Comparison of ENCODE assay signal across 8 cellular contexts in genomic region chr20:48904566-48905321, GRCh38. TPM values are rescaled to one million over a fixed set of nuclear protein-coding genes. Genes with fewer than 3 reads are reported as not detected.
DNase-seq lines count a peak whose midpoint lies in the region; ATAC-seq, FAIRE-seq and TF ChIP-seq lines count a peak whose summit lies in the region.

No MANE protein-coding gene starts in this region.

- H3K9me3 ChIP-seq in MM.1S (replicated peaks; ENCODE audit: insufficient read depth, low read length) (no peaks in the 10 kb centered on the region), T-helper 17 cell (ENCODE audit: control insufficient read depth, low read length, poor library complexity, severe bottlenecking) (no peaks in the 10 kb centered on the region), ascending aorta (no peaks in the 10 kb centered on the region), hepatocyte (ENCODE audit: low read depth) (no peaks in the 10 kb centered on the region)

- peak; percentile 74 for FAIRE-seq in G401.6 (lab: Jason Lieb, UNC)

- peak overlapping the region; percentile 49 for H3K4me3 Mint-ChIP-seq in T-helper 17 cell

- ATAC-seq in T-helper 17 cell = peak; percentile 82
- ATAC-seq in GM21515 (IDR thresholded peaks at IDR 0.05; ENCODE audit: unreplicated experiment) = no peak
- ATAC-seq in HG03432 (IDR thresholded peaks at IDR 0.05; ENCODE audit: unreplicated experiment) = no peak

- peaks cover 17% of the 10 kb centered on the region for H3K4me1 Mint-ChIP-seq in T-helper 17 cell

- H3K27ac Mint-ChIP-seq in T-helper 17 cell = peak overlapping the region; percentile 53

- H3F3A ChIP-seq in MM.1S (ENCODE audit: insufficient read depth, low read length) = no peaks in the 10 kb centered on the region

- H3K27me3 ChIP-seq in MM.1S (replicated peaks; ENCODE audit: insufficient read depth, low read length) = no peaks in the 10 kb centered on the region
- no peaks in the 10 kb centered on the region for H3K27me3 ChIP-seq in ascending aorta
- H3K27me3 ChIP-seq in hepatocyte = no peaks in the 10 kb centered on the region

- no peaks in the 10 kb centered on the region for H3K9me2 ChIP-seq in MM.1S (replicated peaks; ENCODE audit: insufficient read depth, low read length)
- H3K9me2 ChIP-seq in hepatocyte (replicated peaks; ENCODE audit: insufficient read depth) = no peaks in the 10 kb centered on the region

- DNase-seq in MM.1S = peak; percentile 73
- DNase-seq in T-helper 17 cell = peak in 2 of 3 donors; percentile 35 to 64
- peak in 1 of 2 donors; percentile 78 for DNase-seq in ascending aorta (ENCODE audit: low spot score in 2 of 2)
- peak; percentile 78 for DNase-seq in hepatocyte (ENCODE audit: low spot score)
- DNase-seq in skeletal muscle cell (ENCODE audit: low read depth) = peak; percentile 20

- no peak overlapping the region for H3K4me3 ChIP-seq in MM.1S (ENCODE audit: low read length)
- no peak overlapping the region for H3K4me3 ChIP-seq in ascending aorta
- no peak overlapping the region for H3K4me3 ChIP-seq in hepatocyte
- no peak overlapping the region for H3K4me3 ChIP-seq in skeletal muscle cell (ENCODE audit: low read depth, low read length)

- H3K27me3 Mint-ChIP-seq in T-helper 17 cell = peaks cover 2% of the 10 kb centered on the region

- no peaks in the 10 kb centered on the region for H4K20me1 ChIP-seq in MM.1S (ENCODE audit: insufficient read depth, low read length)
- H4K20me1 ChIP-seq in hepatocyte (ENCODE audit: insufficient read depth, poor library complexity, severe bottlenecking) = no peaks in the 10 kb centered on the region

- H3K4me1 ChIP-seq in MM.1S (ENCODE audit: low read length) (peaks cover 22% of the 10 kb centered on the region), ascending aorta (peaks cover 3 to 4% of the 10 kb centered on the region in 2 donors), hepatocyte (ENCODE audit: insufficient read depth) (no peaks in the 10 kb centered on the region)

- 17% methylated on average over 9 of the region's 11 CpGs for WGBS in hepatocyte (ENCODE audit: low lambda C conversion rate, missing lambda C conversion rate)

- TF ChIP-seq CTCF in MM.1S (IDR thresholded peaks at IDR 0.05; ENCODE audit: low read length) (peak; percentile 72), ascending aorta (IDR thresholded peaks at IDR 0.05) (peak; percentile 69 to 87 (median 81)), hepatocyte (IDR thresholded peaks at IDR 0.05; ENCODE audit: poor library complexity) (peak; percentile 83)

- H3K36me3 ChIP-seq in MM.1S (replicated peaks; ENCODE audit: insufficient read depth, low read length) = no peaks in the 10 kb centered on the region
- H3K36me3 ChIP-seq in ascending aorta = no peaks in the 10 kb centered on the region
- no peaks in the 10 kb centered on the region for H3K36me3 ChIP-seq in hepatocyte (replicated peaks; ENCODE audit: insufficient read depth, low read depth)

- H3K27ac ChIP-seq in MM.1S (ENCODE audit: low read length) (no peak overlapping the region), ascending aorta (no peak overlapping the region), hepatocyte (no peak overlapping the region)

- intact Hi-C loops in ascending aorta (cut with DNase I) = loop anchor here (1.0 to 5.0 kb wide), 3 partner anchors 77 to 247 kb away; partner anchors contain the start of gene PREX1

- no peak overlapping the region for H3K9ac ChIP-seq in MM.1S (ENCODE audit: low read length)

- no peaks in the 10 kb centered on the region for H3K36me3 Mint-ChIP-seq in T-helper 17 cell (ENCODE audit: low read depth)

- no peak overlapping the region for H3K4me2 ChIP-seq in MM.1S (ENCODE audit: low read depth, low read length)
- H3K4me2 ChIP-seq in hepatocyte = no peak overlapping the region

- H2AFZ ChIP-seq in MM.1S (ENCODE audit: low read length) (no peak overlapping the region), hepatocyte (no peak overlapping the region)

- H3K79me2 ChIP-seq in MM.1S (ENCODE audit: low read length) = no peaks in the 10 kb centered on the region
- no peaks in the 10 kb centered on the region for H3K79me2 ChIP-seq in hepatocyte

RNA-seq across cellular contexts. Expression of gene ARFGEF2, which starts 16.8 kb away (rescaled TPM):
- 10 to 100 TPM; 24.1 to 24.7 TPM for total RNA-seq in T-helper 17 cell
- total RNA-seq in ascending aorta = 7.9 TPM
- 46.6 and 48.0 TPM in 2 replicates for total RNA-seq in hepatocyte
- polyA plus RNA-seq in hepatocyte = 9.7 and 10.9 TPM in 2 replicates
